9 cellular contexts compared by ENCODE assay signal in the genomic region with DNA sequence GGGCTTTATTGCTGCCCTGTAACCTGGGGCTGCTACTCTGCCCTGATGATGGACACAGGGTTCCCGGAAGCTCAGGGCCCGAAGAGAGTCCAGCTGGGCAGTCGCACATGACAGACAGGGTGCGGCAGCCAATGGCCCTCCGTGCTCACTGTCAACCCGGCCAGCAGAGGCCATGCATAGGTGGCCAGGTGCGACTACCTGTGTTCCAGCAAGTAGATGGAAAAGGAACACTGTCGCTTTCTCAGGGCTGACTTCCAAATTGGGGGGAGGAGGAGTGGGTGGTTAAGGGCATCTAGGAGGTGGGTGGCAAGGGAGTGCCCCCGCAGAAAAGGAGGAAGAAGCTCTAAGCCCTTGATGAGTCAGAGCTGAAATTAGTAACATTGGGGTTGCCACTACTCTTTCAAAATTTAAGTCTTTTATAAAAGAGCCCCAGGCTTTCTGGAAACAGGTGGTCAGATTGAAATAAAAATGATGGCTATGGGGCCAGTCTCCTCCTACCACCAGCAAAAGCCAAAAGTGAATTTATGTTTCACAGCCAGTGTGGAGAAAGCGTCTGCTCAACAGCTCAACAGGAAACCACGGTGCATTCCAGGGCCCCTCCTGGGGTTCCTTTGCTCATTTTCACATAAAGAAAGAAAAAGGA. TPM values are rescaled to one million over a fixed set of nuclear protein-coding genes. Genes with fewer than 3 reads are reported as not detected.
DNase-seq lines count a peak whose midpoint lies in the region; ATAC-seq and TF ChIP-seq lines count a peak whose summit lies in the region.
"Had no signal": no experiment of that assay in that cellular context is flagged by ENCODE, and none has a peak within 500 bp of the region (broad histone marks: within the 10 kb centered on the region; RNA-seq: fewer than 3 reads in every experiment).

No MANE protein-coding gene starts in this region.

- POLR2A ChIA-PET in activated CD8-positive, alpha-beta T cell treated with anti-CD3 and anti-CD28 coated beads for 36 hours (lab: Charles Lee): no interaction called here
- POLR2A ChIA-PET in activated CD8-positive, alpha-beta T cell treated with anti-CD3 and anti-CD28 coated beads, Interleukin-2, amount 10 ng/mL, durations not matched to agents 7 days and 5 days (lab: Charles Lee): no interaction called here

- peak; percentile 58 for ATAC-seq in activated CD8-positive, alpha-beta T cell treated with anti-CD3 and anti-CD28 coated beads for 36 hours
- no peak for ATAC-seq in activated CD8-positive, alpha-beta T cell treated with anti-CD3 and anti-CD28 coated beads, Interleukin-2, amount 10 ng/mL, durations not matched to agents 7 days and 5 days
- ATAC-seq in stimulated activated naive B cell treated with anti-CD40 and anti-IgM and Interleukin-4, amounts not matched to agents 10 μg/mL and 1 μg/mL and 100 μg/mL, for 72 hours (replicated peaks): peak; percentile 64

- no peak for TF ChIP-seq CTCF in activated CD8-positive, alpha-beta T cell treated with anti-CD3 and anti-CD28 coated beads for 36 hours (IDR thresholded peaks at IDR 0.05)

- no peaks in the 10 kb centered on the region for H3K27me3 Mint-ChIP-seq in activated CD8-positive, alpha-beta T cell treated with anti-CD3 and anti-CD28 coated beads for 36 hours
- no peaks in the 10 kb centered on the region for H3K27me3 Mint-ChIP-seq in activated CD8-positive, alpha-beta T cell treated with anti-CD3 and anti-CD28 coated beads, Interleukin-2, amount 10 ng/mL, durations not matched to agents 7 days and 5 days (ENCODE audit: low read depth)
- no peaks in the 10 kb centered on the region for H3K27me3 Mint-ChIP-seq in dendritic cell treated with granulocyte-macrophage colony-stimulating factor and Interleukin-4, amounts not matched to agents 40 ng/mL and 50 ng/mL, for 4 days
- no peaks in the 10 kb centered on the region for H3K27me3 Mint-ChIP-seq in stimulated activated naive B cell treated with anti-CD40 and anti-IgM and Interleukin-4, amounts not matched to agents 10 μg/mL and 1 μg/mL and 100 μg/mL, for 72 hours

- H3K36me3 Mint-ChIP-seq in activated CD8-positive, alpha-beta T cell treated with anti-CD3 and anti-CD28 coated beads for 36 hours (ENCODE audit: low read depth): no peaks in the 10 kb centered on the region
- no peaks in the 10 kb centered on the region for H3K36me3 Mint-ChIP-seq in activated CD8-positive, alpha-beta T cell treated with anti-CD3 and anti-CD28 coated beads, Interleukin-2, amount 10 ng/mL, durations not matched to agents 7 days and 5 days (ENCODE audit: low read depth)
- H3K36me3 Mint-ChIP-seq in dendritic cell treated with granulocyte-macrophage colony-stimulating factor and Interleukin-4, amounts not matched to agents 40 ng/mL and 50 ng/mL, for 4 days (ENCODE audit: low read depth): no peaks in the 10 kb centered on the region
- H3K36me3 Mint-ChIP-seq in stimulated activated naive B cell treated with anti-CD40 and anti-IgM and Interleukin-4, amounts not matched to agents 10 μg/mL and 1 μg/mL and 100 μg/mL, for 72 hours: no peaks in the 10 kb centered on the region

- peaks cover 20% of the 10 kb centered on the region for H3K4me1 Mint-ChIP-seq in activated CD8-positive, alpha-beta T cell treated with anti-CD3 and anti-CD28 coated beads for 36 hours (ENCODE audit: low read depth)
- peaks cover 14% of the 10 kb centered on the region for H3K4me1 Mint-ChIP-seq in activated CD8-positive, alpha-beta T cell treated with anti-CD3 and anti-CD28 coated beads, Interleukin-2, amount 10 ng/mL, durations not matched to agents 7 days and 5 days (ENCODE audit: low read depth)
- peaks cover 40% of the 10 kb centered on the region for H3K4me1 Mint-ChIP-seq in dendritic cell treated with granulocyte-macrophage colony-stimulating factor and Interleukin-4, amounts not matched to agents 40 ng/mL and 50 ng/mL, for 4 days (ENCODE audit: low read depth)
- peaks cover 36 to 57% of the 10 kb centered on the region in 2 donors for H3K4me1 Mint-ChIP-seq in stimulated activated naive B cell treated with anti-CD40 and anti-IgM and Interleukin-4, amounts not matched to agents 10 μg/mL and 1 μg/mL and 100 μg/mL, for 72 hours

- no peak overlapping the region for H3K4me3 Mint-ChIP-seq in activated CD8-positive, alpha-beta T cell treated with anti-CD3 and anti-CD28 coated beads for 36 hours
- H3K4me3 Mint-ChIP-seq in activated CD8-positive, alpha-beta T cell treated with anti-CD3 and anti-CD28 coated beads, Interleukin-2, amount 10 ng/mL, durations not matched to agents 7 days and 5 days: no peak overlapping the region
- no peak overlapping the region for H3K4me3 Mint-ChIP-seq in dendritic cell treated with granulocyte-macrophage colony-stimulating factor and Interleukin-4, amounts not matched to agents 40 ng/mL and 50 ng/mL, for 4 days
- H3K4me3 Mint-ChIP-seq in stimulated activated naive B cell treated with anti-CD40 and anti-IgM and Interleukin-4, amounts not matched to agents 10 μg/mL and 1 μg/mL and 100 μg/mL, for 72 hours: peak overlapping the region; percentile 66 to 78
- H3K4me3 Mint-ChIP-seq: T-helper 1 cell treated with Interleukin-12 subunit alpha and Interleukin-12 subunit beta and Interleukin-4 antibody, amounts not matched to agents 30 μg/mL and 1 μg/mL, for 36 hours had no signal

- no peaks in the 10 kb centered on the region for H3K9me3 Mint-ChIP-seq in activated CD8-positive, alpha-beta T cell treated with anti-CD3 and anti-CD28 coated beads for 36 hours
- H3K9me3 Mint-ChIP-seq in activated CD8-positive, alpha-beta T cell treated with anti-CD3 and anti-CD28 coated beads, Interleukin-2, amount 10 ng/mL, durations not matched to agents 7 days and 5 days (ENCODE audit: insufficient read depth): no peaks in the 10 kb centered on the region
- no peaks in the 10 kb centered on the region for H3K9me3 Mint-ChIP-seq in dendritic cell treated with granulocyte-macrophage colony-stimulating factor and Interleukin-4, amounts not matched to agents 40 ng/mL and 50 ng/mL, for 4 days
- H3K9me3 Mint-ChIP-seq in stimulated activated naive B cell treated with anti-CD40 and anti-IgM and Interleukin-4, amounts not matched to agents 10 μg/mL and 1 μg/mL and 100 μg/mL, for 72 hours: no peaks in the 10 kb centered on the region
- H3K9me3 Mint-ChIP-seq: T-helper 1 cell treated with Interleukin-12 subunit alpha and Interleukin-12 subunit beta and Interleukin-4 antibody, amounts not matched to agents 30 μg/mL and 1 μg/mL, for 36 hours had no signal

- intact Hi-C loops in activated CD8-positive, alpha-beta T cell treated with anti-CD3 and anti-CD28 coated beads for 36 hours (cut with micrococcal nuclease): no loop called here
- intact Hi-C loops in dendritic cell treated with granulocyte-macrophage colony-stimulating factor and Interleukin-4, amounts not matched to agents 40 ng/mL and 50 ng/mL, for 4 days (cut with micrococcal nuclease): no loop called here

- DNase-seq in activated CD8-positive, alpha-beta T cell treated with anti-CD3 and anti-CD28 coated beads for 36 hours: peak; percentile 6
- no peak for DNase-seq in activated CD8-positive, alpha-beta T cell treated with anti-CD3 and anti-CD28 coated beads, Interleukin-2, amount 10 ng/mL, durations not matched to agents 7 days and 5 days
- DNase-seq in HS-5 (ENCODE audit: low read depth) (peak; percentile 22), iPS-NIHi7 (ENCODE audit: extremely low spot score) (no peak), medulla oblongata (ENCODE audit: extremely low spot score) (no peak), 8988T (no peak)
- DNase-seq in stimulated activated naive B cell treated with anti-CD40 and anti-IgM and Interleukin-4, amounts not matched to agents 10 μg/mL and 1 μg/mL and 100 μg/mL, for 72 hours: peak; percentile 41

- H3K27ac Mint-ChIP-seq in activated CD8-positive, alpha-beta T cell treated with anti-CD3 and anti-CD28 coated beads for 36 hours: no peak overlapping the region
- H3K27ac Mint-ChIP-seq in activated CD8-positive, alpha-beta T cell treated with anti-CD3 and anti-CD28 coated beads, Interleukin-2, amount 10 ng/mL, durations not matched to agents 7 days and 5 days: no peak overlapping the region
- peak overlapping the region; percentile 28 for H3K27ac Mint-ChIP-seq in dendritic cell treated with granulocyte-macrophage colony-stimulating factor and Interleukin-4, amounts not matched to agents 40 ng/mL and 50 ng/mL, for 4 days
- H3K27ac Mint-ChIP-seq in stimulated activated naive B cell treated with anti-CD40 and anti-IgM and Interleukin-4, amounts not matched to agents 10 μg/mL and 1 μg/mL and 100 μg/mL, for 72 hours: peak overlapping the region; percentile 95
- H3K27ac Mint-ChIP-seq: T-helper 1 cell treated with Interleukin-12 subunit alpha and Interleukin-12 subunit beta and Interleukin-4 antibody, amounts not matched to agents 30 μg/mL and 1 μg/mL, for 36 hours had no signal

- CTCF ChIA-PET in activated CD8-positive, alpha-beta T cell treated with anti-CD3 and anti-CD28 coated beads for 36 hours (lab: Charles Lee): no interaction called here
- CTCF ChIA-PET in activated CD8-positive, alpha-beta T cell treated with anti-CD3 and anti-CD28 coated beads, Interleukin-2, amount 10 ng/mL, durations not matched to agents 7 days and 5 days (lab: Charles Lee): interaction anchor here (0.7 kb wide), 1 partner anchor 326 kb away, joined by 3 read pairs; no protein-coding TSS in a partner anchor

RNA-seq across cellular contexts. Expression of a gene that starts 2.3 kb away (rescaled TPM):
- total RNA-seq in activated CD8-positive, alpha-beta T cell treated with anti-CD3 and anti-CD28 coated beads for 36 hours: under 1 TPM in 1 of 2 experiments, not detected in 1; 0.45 TPM
- total RNA-seq in activated CD8-positive, alpha-beta T cell treated with anti-CD3 and anti-CD28 coated beads, Interleukin-2, amount 10 ng/mL, durations not matched to agents 7 days and 5 days: under 1 TPM; 0.16 to 0.29 TPM

RNA-seq across cellular contexts. Expression of a gene that starts 38.2 kb away (rescaled TPM):
- 1 to 10 TPM; 5.8 TPM for total RNA-seq in activated CD8-positive, alpha-beta T cell treated with anti-CD3 and anti-CD28 coated beads for 36 hours
- total RNA-seq in activated CD8-positive, alpha-beta T cell treated with anti-CD3 and anti-CD28 coated beads, Interleukin-2, amount 10 ng/mL, durations not matched to agents 7 days and 5 days: 1 to 10 TPM; 1.6 to 1.9 TPM

Comparison
In these comparisons a context has a peak if more than half of its experiments do, and no peak if none do; other contexts are left out.
1. DNase-seq: peak in activated CD8-positive, alpha-beta T cell treated with anti-CD3 and anti-CD28 coated beads for 36 hours (single experiment), HS-5 (single experiment) and stimulated activated naive B cell treated with anti-CD40 and anti-IgM and Interleukin-4, amounts not matched to agents 10 μg/mL and 1 μg/mL and 100 μg/mL, for 72 hours (single experiment); none in activated CD8-positive, alpha-beta T cell treated with anti-CD3 and anti-CD28 coated beads, Interleukin-2, amount 10 ng/mL, durations not matched to agents 7 days and 5 days (single experiment), iPS-NIHi7 (single experiment), medulla oblongata (single experiment) and 8988T (single experiment).
2. H3K27ac Mint-ChIP-seq: peak in dendritic cell treated with granulocyte-macrophage colony-stimulating factor and Interleukin-4, amounts not matched to agents 40 ng/mL and 50 ng/mL, for 4 days (single experiment) and stimulated activated naive B cell treated with anti-CD40 and anti-IgM and Interleukin-4, amounts not matched to agents 10 μg/mL and 1 μg/mL and 100 μg/mL, for 72 hours (single experiment); none in activated CD8-positive, alpha-beta T cell treated with anti-CD3 and anti-CD28 coated beads for 36 hours (single experiment) and activated CD8-positive, alpha-beta T cell treated with anti-CD3 and anti-CD28 coated beads, Interleukin-2, amount 10 ng/mL, durations not matched to agents 7 days and 5 days (single experiment).
3. H3K4me3 Mint-ChIP-seq: peak in stimulated activated naive B cell treated with anti-CD40 and anti-IgM and Interleukin-4, amounts not matched to agents 10 μg/mL and 1 μg/mL and 100 μg/mL, for 72 hours (2 of 2); none in activated CD8-positive, alpha-beta T cell treated with anti-CD3 and anti-CD28 coated beads for 36 hours (single experiment), activated CD8-positive, alpha-beta T cell treated with anti-CD3 and anti-CD28 coated beads, Interleukin-2, amount 10 ng/mL, durations not matched to agents 7 days and 5 days (single experiment) and dendritic cell treated with granulocyte-macrophage colony-stimulating factor and Interleukin-4, amounts not matched to agents 40 ng/mL and 50 ng/mL, for 4 days (single experiment).